ENCODE assay signal across 1 cellular context in the genomic region with DNA sequence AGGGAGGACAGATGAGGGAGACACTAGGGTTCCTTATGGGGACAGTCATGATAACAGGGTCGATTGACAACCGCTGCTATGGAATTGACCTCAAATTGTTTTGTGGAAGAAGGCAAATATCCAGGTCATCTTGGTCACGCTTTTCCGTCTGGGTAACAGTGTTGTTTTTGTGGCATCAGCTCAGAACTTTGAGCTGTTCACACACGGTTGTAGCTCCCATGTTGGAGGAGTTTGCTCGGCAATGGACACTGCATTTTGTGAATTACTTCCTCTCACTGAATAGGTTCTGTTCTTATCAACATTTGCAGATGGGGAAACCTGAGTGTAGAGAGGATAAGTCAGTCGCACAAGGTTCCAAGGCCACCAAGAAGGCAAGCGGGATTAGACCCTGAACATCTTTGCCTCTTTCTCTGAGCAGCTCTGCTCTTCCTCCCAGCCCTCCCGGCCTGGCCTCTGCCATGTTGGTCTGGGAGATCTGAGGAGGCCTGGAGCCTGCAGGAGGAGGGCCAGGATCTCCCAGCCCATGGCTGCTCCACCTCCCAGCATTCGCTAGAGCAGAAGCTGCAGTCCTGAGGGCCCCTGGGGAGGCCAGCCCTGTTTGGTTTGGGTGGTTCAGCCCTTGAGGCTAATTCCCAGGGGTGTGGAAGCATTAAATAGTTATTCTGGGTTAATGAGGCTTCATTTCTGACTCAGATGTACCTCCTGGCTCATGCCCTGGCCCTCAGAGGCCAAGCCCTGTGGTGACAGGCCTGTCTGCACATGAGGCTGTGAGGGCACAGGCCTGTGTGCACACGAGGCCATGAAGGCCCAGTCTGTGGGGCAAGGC.
TF ChIP-seq lines count a peak whose summit lies in the region.

No MANE protein-coding gene starts in this region.

TF ChIP-seq in K562, 482 proteins besides CTCF, POLR2A, EP300 and RAD21 (continued from another document and continues in another):
- TF ChIP-seq, protein P1, sequence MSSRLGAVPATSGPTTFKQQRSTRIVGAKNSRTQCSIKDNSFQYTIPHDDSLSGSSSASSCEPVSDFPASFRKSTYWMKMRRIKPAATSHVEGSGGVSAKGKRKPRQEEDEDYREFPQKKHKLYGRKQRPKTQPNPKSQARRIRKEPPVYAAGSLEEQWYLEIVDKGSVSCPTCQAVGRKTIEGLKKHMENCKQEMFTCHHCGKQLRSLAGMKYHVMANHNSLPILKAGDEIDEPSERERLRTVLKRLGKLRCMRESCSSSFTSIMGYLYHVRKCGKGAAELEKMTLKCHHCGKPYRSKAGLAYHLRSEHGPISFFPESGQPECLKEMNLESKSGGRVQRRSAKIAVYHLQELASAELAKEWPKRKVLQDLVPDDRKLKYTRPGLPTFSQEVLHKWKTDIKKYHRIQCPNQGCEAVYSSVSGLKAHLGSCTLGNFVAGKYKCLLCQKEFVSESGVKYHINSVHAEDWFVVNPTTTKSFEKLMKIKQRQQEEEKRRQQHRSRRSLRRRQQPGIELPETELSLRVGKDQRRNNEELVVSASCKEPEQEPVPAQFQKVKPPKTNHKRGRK (tag; IDR thresholded peaks at IDR 0.05), result no peak
- TF ChIP-seq ZNF589 (CRISPR knock-in tag; IDR thresholded peaks at IDR 0.05; ENCODE audit: low read depth) (peak; percentile 51; the same call in 1 of the 2 replicates), ZNF311 (CRISPR knock-in tag; IDR thresholded peaks at IDR 0.05) (peak; percentile 58; the same call in 1 of the 2 replicates), SMAD2 (IDR thresholded peaks at IDR 0.05; ENCODE audit: low read depth, low read length) (no peak), MGA (IDR thresholded peaks at IDR 0.05) (peak; percentile 86), GTF2A2 (tag; IDR thresholded peaks at IDR 0.05) (peak; percentile 56; the same call in 1 of the 2 replicates), SRSF9 (IDR thresholded peaks at IDR 0.05; ENCODE audit: borderline replicate concordance, low read depth, low read length) (no peak), BACH1 (tag; IDR thresholded peaks at IDR 0.05) (no peak), ETV5 (CRISPR knock-in tag; IDR thresholded peaks at IDR 0.05; ENCODE audit: low read depth) (peak; percentile 77), KLF16 (IDR thresholded peaks at IDR 0.05) (peak; percentile 89), ARNT (IDR thresholded peaks at IDR 0.05) (peak in 1 of 2 experiments; percentile 72; a peak in 2 of 4 replicates), RBBP5 (IDR thresholded peaks at IDR 0.05; ENCODE audit: borderline replicate concordance, insufficient read depth, low read length, poor library complexity, severe bottlenecking) (peak; percentile 46), HDAC1 (IDR thresholded peaks at IDR 0.05) (peak in 1 of 2 experiments; percentile 88; a peak in 2 of 4 replicates), RCOR1 (IDR thresholded peaks at IDR 0.05; ENCODE audit: borderline replicate concordance in 1 of 2, low read depth in 2 of 2, low read length in 2 of 2) (peak in 1 of 2 experiments; percentile 91; a peak in 3 of 4 replicates), TFAP4 (CRISPR knock-in tag; IDR thresholded peaks at IDR 0.05; ENCODE audit: borderline replicate concordance) (peak; percentile 47; the same call in 1 of the 2 replicates), NEUROD1 (IDR thresholded peaks at IDR 0.05; ENCODE audit: borderline replicate concordance, low read depth, low read length, partially characterized antibody) (peak; percentile 61), BRCA1 (IDR thresholded peaks at IDR 0.05) (no peak), BRCA1 (CRISPR knock-in tag; IDR thresholded peaks at IDR 0.05) (0 out of 2 replicates have a peak, but pooled peaks have one; percentile 71)
- TF ChIP-seq, protein P2, sequence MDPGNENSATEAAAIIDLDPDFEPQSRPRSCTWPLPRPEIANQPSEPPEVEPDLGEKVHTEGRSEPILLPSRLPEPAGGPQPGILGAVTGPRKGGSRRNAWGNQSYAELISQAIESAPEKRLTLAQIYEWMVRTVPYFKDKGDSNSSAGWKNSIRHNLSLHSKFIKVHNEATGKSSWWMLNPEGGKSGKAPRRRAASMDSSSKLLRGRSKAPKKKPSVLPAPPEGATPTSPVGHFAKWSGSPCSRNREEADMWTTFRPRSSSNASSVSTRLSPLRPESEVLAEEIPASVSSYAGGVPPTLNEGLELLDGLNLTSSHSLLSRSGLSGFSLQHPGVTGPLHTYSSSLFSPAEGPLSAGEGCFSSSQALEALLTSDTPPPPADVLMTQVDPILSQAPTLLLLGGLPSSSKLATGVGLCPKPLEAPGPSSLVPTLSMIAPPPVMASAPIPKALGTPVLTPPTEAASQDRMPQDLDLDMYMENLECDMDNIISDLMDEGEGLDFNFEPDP (CRISPR knock-in tag; IDR thresholded peaks at IDR 0.05), result no peak
- TF ChIP-seq, protein P3, sequence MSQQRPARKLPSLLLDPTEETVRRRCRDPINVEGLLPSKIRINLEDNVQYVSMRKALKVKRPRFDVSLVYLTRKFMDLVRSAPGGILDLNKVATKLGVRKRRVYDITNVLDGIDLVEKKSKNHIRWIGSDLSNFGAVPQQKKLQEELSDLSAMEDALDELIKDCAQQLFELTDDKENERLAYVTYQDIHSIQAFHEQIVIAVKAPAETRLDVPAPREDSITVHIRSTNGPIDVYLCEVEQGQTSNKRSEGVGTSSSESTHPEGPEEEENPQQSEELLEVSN (IDR thresholded peaks at IDR 0.05; ENCODE audit: borderline replicate concordance in 1 of 2, extremely low read depth in 1 of 2, insufficient read depth in 1 of 2, insufficient read length in 1 of 2, low read depth in 1 of 2, low read length in 1 of 2, poor library complexity in 1 of 2, severe bottlenecking in 1 of 2), result peak in 1 of 2 experiments; percentile 25
- TF ChIP-seq, protein P4, sequence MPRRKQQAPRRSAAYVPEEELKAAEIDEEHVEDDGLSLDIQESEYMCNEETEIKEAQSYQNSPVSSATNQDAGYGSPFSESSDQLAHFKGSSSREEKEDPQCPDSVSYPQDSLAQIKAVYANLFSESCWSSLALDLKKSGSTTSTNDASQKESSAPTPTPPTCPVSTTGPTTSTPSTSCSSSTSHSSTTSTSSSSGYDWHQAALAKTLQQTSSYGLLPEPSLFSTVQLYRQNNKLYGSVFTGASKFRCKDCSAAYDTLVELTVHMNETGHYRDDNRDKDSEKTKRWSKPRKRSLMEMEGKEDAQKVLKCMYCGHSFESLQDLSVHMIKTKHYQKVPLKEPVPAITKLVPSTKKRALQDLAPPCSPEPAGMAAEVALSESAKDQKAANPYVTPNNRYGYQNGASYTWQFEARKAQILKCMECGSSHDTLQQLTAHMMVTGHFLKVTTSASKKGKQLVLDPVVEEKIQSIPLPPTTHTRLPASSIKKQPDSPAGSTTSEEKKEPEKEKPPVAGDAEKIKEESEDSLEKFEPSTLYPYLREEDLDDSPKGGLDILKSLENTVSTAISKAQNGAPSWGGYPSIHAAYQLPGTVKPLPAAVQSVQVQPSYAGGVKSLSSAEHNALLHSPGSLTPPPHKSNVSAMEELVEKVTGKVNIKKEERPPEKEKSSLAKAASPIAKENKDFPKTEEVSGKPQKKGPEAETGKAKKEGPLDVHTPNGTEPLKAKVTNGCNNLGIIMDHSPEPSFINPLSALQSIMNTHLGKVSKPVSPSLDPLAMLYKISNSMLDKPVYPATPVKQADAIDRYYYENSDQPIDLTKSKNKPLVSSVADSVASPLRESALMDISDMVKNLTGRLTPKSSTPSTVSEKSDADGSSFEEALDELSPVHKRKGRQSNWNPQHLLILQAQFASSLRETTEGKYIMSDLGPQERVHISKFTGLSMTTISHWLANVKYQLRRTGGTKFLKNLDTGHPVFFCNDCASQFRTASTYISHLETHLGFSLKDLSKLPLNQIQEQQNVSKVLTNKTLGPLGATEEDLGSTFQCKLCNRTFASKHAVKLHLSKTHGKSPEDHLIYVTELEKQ (CRISPR knock-in tag; IDR thresholded peaks at IDR 0.05), result no peak
- TF ChIP-seq, protein P5, sequence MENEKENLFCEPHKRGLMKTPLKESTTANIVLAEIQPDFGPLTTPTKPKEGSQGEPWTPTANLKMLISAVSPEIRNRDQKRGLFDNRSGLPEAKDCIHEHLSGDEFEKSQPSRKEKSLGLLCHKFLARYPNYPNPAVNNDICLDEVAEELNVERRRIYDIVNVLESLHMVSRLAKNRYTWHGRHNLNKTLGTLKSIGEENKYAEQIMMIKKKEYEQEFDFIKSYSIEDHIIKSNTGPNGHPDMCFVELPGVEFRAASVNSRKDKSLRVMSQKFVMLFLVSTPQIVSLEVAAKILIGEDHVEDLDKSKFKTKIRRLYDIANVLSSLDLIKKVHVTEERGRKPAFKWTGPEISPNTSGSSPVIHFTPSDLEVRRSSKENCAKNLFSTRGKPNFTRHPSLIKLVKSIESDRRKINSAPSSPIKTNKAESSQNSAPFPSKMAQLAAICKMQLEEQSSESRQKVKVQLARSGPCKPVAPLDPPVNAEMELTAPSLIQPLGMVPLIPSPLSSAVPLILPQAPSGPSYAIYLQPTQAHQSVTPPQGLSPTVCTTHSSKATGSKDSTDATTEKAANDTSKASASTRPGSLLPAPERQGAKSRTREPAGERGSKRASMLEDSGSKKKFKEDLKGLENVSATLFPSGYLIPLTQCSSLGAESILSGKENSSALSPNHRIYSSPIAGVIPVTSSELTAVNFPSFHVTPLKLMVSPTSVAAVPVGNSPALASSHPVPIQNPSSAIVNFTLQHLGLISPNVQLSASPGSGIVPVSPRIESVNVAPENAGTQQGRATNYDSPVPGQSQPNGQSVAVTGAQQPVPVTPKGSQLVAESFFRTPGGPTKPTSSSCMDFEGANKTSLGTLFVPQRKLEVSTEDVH (IDR thresholded peaks at IDR 0.05; ENCODE audit: low read depth, partially characterized antibody), result peak; percentile 42
